17 cellular contexts compared by ENCODE assay signal in the genomic region with DNA sequence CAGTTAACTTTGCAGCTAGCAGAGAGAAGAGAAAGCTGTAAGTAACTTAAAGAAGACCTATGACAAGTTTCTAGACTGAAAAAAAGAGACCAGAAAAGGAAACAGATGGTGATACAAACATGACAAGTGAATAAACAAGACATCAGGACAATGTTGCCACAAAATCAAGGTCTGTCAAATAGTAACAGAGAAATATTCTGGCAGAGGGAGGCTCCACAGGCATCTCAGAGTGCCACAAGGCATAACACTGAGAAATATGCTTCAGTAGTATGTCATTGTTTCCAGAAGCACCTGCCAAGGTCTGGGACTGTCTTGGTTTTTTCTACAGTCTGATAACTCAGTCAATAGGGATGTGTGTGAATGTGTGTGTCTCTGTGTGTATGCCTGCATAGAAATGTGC.
"Had no signal": no experiment of that assay in that cellular context is flagged by ENCODE, and none has a peak within 500 bp of the region (broad histone marks: within the 10 kb centered on the region; RNA-seq: fewer than 3 reads in every experiment).

No MANE protein-coding gene starts in this region.

- H3K9ac ChIP-seq: neural progenitor cell, parathyroid adenoma had no signal

- DNase-seq: cortex of kidney; effector memory CD8-positive, alpha-beta T cell; left ventricle myocardium superior; lower lobe of right lung; natural killer cell; stimulated activated CD4-positive, alpha-beta T cell treated with anti-CD3 and anti-CD28 coated beads, Interleukin-2, amount 100 ng/mL, for 24 hours; stimulated activated CD4-positive, alpha-beta T cell treated with anti-CD3 and anti-CD28 coated beads, Interleukin-4, amount 100 ng/mL, for 24 hours; stimulated activated naive CD4-positive, alpha-beta T cell treated with Interleukin-2 at 50 U/mL for 16 hours; stomach; trophoblast cell had no signal

- H3K9me3 ChIP-seq: prostate gland, thyroid gland had no signal

- H3K79me2 ChIP-seq: parathyroid adenoma had no signal

- H3K4me1 ChIP-seq: lower lobe of right lung, neural progenitor cell, parathyroid adenoma, prostate gland, right atrium auricular region, stomach had no signal

- H3K4me3 ChIP-seq: lower lobe of right lung, neural progenitor cell, prostate gland, right atrium auricular region, stomach, thyroid gland had no signal

- H3K4me1 Mint-ChIP-seq: natural killer cell; stimulated activated effector memory CD8-positive, alpha-beta T cell treated with anti-CD3 and anti-CD28 coated beads, Interleukin-12 subunit alpha, Interleukin-12 subunit beta, amount 100 ng/mL, for 72 hours had no signal

- H3K36me3 ChIP-seq: lower lobe of right lung, neural progenitor cell, prostate gland, right atrium auricular region, stomach, thyroid gland had no signal

- H3K27ac Mint-ChIP-seq: effector memory CD8-positive, alpha-beta T cell; natural killer cell; neural progenitor cell; stimulated activated effector memory CD8-positive, alpha-beta T cell treated with anti-CD3 and anti-CD28 coated beads, Interleukin-12 subunit alpha, Interleukin-12 subunit beta, amount 100 ng/mL, for 72 hours had no signal

- H3K27ac ChIP-seq: lower lobe of right lung, neural progenitor cell, parathyroid adenoma, prostate gland, right atrium auricular region, stomach, thyroid gland had no signal

- H3K27me3 ChIP-seq: neural progenitor cell, right atrium auricular region, stomach, thyroid gland had no signal

- H2AFZ ChIP-seq: neural progenitor cell, parathyroid adenoma had no signal

- ATAC-seq: effector memory CD8-positive, alpha-beta T cell; left ventricle myocardium superior; natural killer cell; sciatic nerve; stimulated activated effector memory CD8-positive, alpha-beta T cell treated with anti-CD3 and anti-CD28 coated beads, Interleukin-12 subunit alpha, Interleukin-12 subunit beta, amount 100 ng/mL, for 72 hours had no signal

- H3K4me2 ChIP-seq: neural progenitor cell had no signal

- H3K27me3 Mint-ChIP-seq: effector memory CD8-positive, alpha-beta T cell had no signal

- H3K36me3 Mint-ChIP-seq: stimulated activated effector memory CD8-positive, alpha-beta T cell treated with anti-CD3 and anti-CD28 coated beads, Interleukin-12 subunit alpha, Interleukin-12 subunit beta, amount 100 ng/mL, for 72 hours had no signal

- H3K4me3 Mint-ChIP-seq: effector memory CD8-positive, alpha-beta T cell; natural killer cell; neural progenitor cell; stimulated activated effector memory CD8-positive, alpha-beta T cell treated with anti-CD3 and anti-CD28 coated beads, Interleukin-12 subunit alpha, Interleukin-12 subunit beta, amount 100 ng/mL, for 72 hours had no signal
